8 cellular contexts compared by ENCODE assay signal in the genomic region with DNA sequence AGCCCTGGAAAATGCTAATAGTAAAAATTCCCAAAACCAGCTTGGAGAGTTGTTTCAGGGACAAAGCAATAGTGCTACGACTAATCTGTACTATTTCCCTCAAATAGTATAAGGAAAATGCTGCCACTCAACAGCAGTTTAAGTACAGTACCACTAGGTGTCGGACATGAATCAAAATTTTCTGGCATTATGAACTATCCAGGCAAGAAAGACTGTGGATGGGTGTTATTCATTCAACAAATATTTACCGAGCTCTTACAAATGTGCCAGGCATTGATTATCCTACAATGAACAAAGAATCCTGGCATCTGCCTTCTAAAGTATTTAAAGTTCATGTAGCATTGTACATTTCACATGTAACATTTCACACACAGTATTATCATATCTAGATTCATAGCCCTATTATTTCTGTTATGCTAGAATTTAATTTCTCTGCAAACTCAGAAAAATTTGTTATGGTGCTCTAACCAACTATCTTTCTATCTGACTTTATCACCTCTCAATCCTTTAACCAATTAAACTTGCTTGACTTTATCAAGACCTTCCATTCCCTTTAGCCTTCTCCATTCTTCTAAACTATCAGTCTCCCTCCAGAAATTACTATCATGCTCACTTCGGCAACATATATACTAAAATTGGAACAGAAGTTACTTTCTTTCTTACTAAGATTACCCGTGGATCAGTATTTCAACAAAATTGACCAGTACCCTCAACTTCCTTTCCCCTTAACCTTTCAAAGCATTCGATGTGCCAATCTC.
DNase-seq lines count a peak whose midpoint lies in the region; TF ChIP-seq lines count a peak whose summit lies in the region.

No MANE protein-coding gene starts in this region.

- H3K9me3 ChIP-seq in Karpas-422 (ENCODE audit: low read length) = no peaks in the 10 kb centered on the region
- H3K9me3 ChIP-seq in PC-9 (ENCODE audit: insufficient read depth, low read depth) = no peaks in the 10 kb centered on the region

- H3K4me2 ChIP-seq in Karpas-422 (ENCODE audit: low read depth, low read length, poor library complexity, severe bottlenecking) (no peak overlapping the region), PC-9 (peak overlapping the region; percentile 33)

- H3K79me2 ChIP-seq in Karpas-422 (ENCODE audit: low read length) = no peaks in the 10 kb centered on the region
- no peaks in the 10 kb centered on the region for H3K79me2 ChIP-seq in PC-9 (ENCODE audit: low read depth)

- POLR2A ChIA-PET in PC-9 (lab: Charles Lee; ENCODE audit: unreplicated experiment) = interaction anchor here (0.7 kb wide), 1 partner anchor 204 kb away, joined by 6 read pairs; no protein-coding TSS in a partner anchor

- TF ChIP-seq CTCF in PC-9 (conservative IDR thresholded peaks at IDR 0.05) = peak; percentile 80

- peak; percentile 25 for DNase-seq in stimulated activated CD4-positive, alpha-beta T cell treated with anti-CD3 and anti-CD28 coated beads, Interleukin-4, amount 100 ng/mL, for 24 hours
- no peak for DNase-seq in stimulated activated CD4-positive, alpha-beta T cell treated with anti-CD3 and anti-CD28 coated beads, Interleukin-12 subunit alpha, Interleukin-12 subunit beta, amount 100 ng/mL, for 4 hours
- DNase-seq in H7 (peak; percentile 31), Karpas-422 (peak; percentile 69), PC-9 (peak; percentile 20 to 80), dermis blood vessel endothelial cell (peak; percentile 86), lung microvascular endothelial cell (ENCODE audit: low read depth in 2 of 2) (peak; percentile 83 to 84), occipital lobe (lab: John Stamatoyannopoulos, UW) (no peak)

- H2AFZ ChIP-seq in Karpas-422 (ENCODE audit: low read length) (no peak overlapping the region), PC-9 (no peak overlapping the region)

- H3K27me3 ChIP-seq in H7 (ENCODE audit: control insufficient read depth, insufficient read depth, low read length) (no peaks in the 10 kb centered on the region), Karpas-422 (ENCODE audit: low read length) (no peaks in the 10 kb centered on the region), PC-9 (ENCODE audit: insufficient read depth, low read depth) (no peaks in the 10 kb centered on the region)

- H3K4me1 ChIP-seq in Karpas-422 (ENCODE audit: low read length) = no peaks in the 10 kb centered on the region
- H3K4me1 ChIP-seq in PC-9 (replicated peaks; ENCODE audit: insufficient read depth) = peaks cover 36% of the 10 kb centered on the region

- BruUV-seq in PC-9 (replicated peaks; lab: Mats Ljungman, UMichigan) = no TSS peak

- no peak overlapping the region for H3K27ac ChIP-seq in Karpas-422 (ENCODE audit: low read length)
- peak overlapping the region; percentile 29; the same call in 1 of the 2 replicates for H3K27ac ChIP-seq in PC-9

- no peaks in the 10 kb centered on the region for H4K20me1 ChIP-seq in Karpas-422 (ENCODE audit: insufficient read depth, low read depth, low read length)
- H4K20me1 ChIP-seq in PC-9 (ENCODE audit: insufficient read depth) = 0 out of 2 replicates have a peak, but pooled peaks cover 4% of the 10 kb centered on the region

- CTCF ChIA-PET in PC-9 (lab: Charles Lee) = no interaction called here

- H3F3A ChIP-seq in PC-9 (ENCODE audit: insufficient read depth, low read depth) = peaks cover 18% of the 10 kb centered on the region; the same call in 1 of the 2 replicates

- intact Hi-C loops in PC-9 (cut with micrococcal nuclease; ENCODE audit: unreplicated experiment) = loop anchor here (1.0 to 5.0 kb wide), 7 partner anchors 79 to 584 kb away; a partner anchor contains a TSS

- H3K9me2 ChIP-seq in Karpas-422 (replicated peaks; ENCODE audit: insufficient read depth, low read length) = no peaks in the 10 kb centered on the region
- no peaks in the 10 kb centered on the region for H3K9me2 ChIP-seq in PC-9 (ENCODE audit: insufficient read depth)

- H3K4me3 ChIP-seq in H7 (ENCODE audit: insufficient read depth, low read depth, low read length) = no peak overlapping the region
- H3K4me3 ChIP-seq in Karpas-422 (ENCODE audit: low read length) = no peak overlapping the region
- H3K4me3 ChIP-seq in PC-9 = no peak overlapping the region

- no peaks in the 10 kb centered on the region for H3K36me3 ChIP-seq in H7 (replicated peaks; ENCODE audit: control insufficient read depth, insufficient read depth, low read length)
- H3K36me3 ChIP-seq in Karpas-422 (ENCODE audit: insufficient read depth, low read length) = no peaks in the 10 kb centered on the region
- no peaks in the 10 kb centered on the region for H3K36me3 ChIP-seq in PC-9 (ENCODE audit: low read depth)

- no peak overlapping the region for H3K9ac ChIP-seq in Karpas-422 (ENCODE audit: low read length)

Comparison
In these comparisons a context has a peak if more than half of its experiments do, and no peak if none do; other contexts are left out.
1. DNase-seq: peak in stimulated activated CD4-positive, alpha-beta T cell treated with anti-CD3 and anti-CD28 coated beads, Interleukin-4, amount 100 ng/mL, for 24 hours (single experiment), H7 (single experiment), Karpas-422 (single experiment), PC-9 (2 of 2), dermis blood vessel endothelial cell (single experiment) and lung microvascular endothelial cell (2 of 2); none in stimulated activated CD4-positive, alpha-beta T cell treated with anti-CD3 and anti-CD28 coated beads, Interleukin-12 subunit alpha, Interleukin-12 subunit beta, amount 100 ng/mL, for 4 hours (single experiment) and occipital lobe (single experiment).